ENCODE assay signal across 9 cellular contexts in genomic region chr16:3065069-3065741, GRCh38. TPM values are rescaled to one million over a fixed set of nuclear protein-coding genes. Genes with fewer than 3 reads are reported as not detected.
A peak's percentile ranks its signal among the peaks of the same experiment; 100 is the strongest.
DNase-seq lines count a peak whose midpoint lies in the region; ATAC-seq, FAIRE-seq and TF ChIP-seq lines count a peak whose summit lies in the region.
"Had no signal": no experiment of that assay in that cellular context is flagged by ENCODE, and none has a peak within 500 bp of the region (broad histone marks: within the 10 kb centered on the region; RNA-seq: fewer than 3 reads in every experiment).

A gene with protein sequence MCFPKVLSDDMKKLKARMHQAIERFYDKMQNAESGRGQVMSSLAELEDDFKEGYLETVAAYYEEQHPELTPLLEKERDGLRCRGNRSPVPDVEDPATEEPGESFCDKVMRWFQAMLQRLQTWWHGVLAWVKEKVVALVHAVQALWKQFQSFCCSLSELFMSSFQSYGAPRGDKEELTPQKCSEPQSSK (plus strand): TSS chr16:3065640. CDS start chr16:3065812, 172 bp downstream.

- no peaks in the 10 kb centered on the region for H3K9me3 ChIP-seq in muscle layer of duodenum (ENCODE audit: control insufficient read depth in 1 of 2, low read length in 2 of 2)
- no peaks in the 10 kb centered on the region for H3K9me3 ChIP-seq in testis

- H3K27me3 ChIP-seq in GM23338 (ENCODE audit: insufficient read depth) = 0 out of 2 replicates have a peak, but pooled peaks cover 4% of the 10 kb centered on the region
- H3K27me3 ChIP-seq in muscle layer of duodenum (ENCODE audit: low read depth, low read length) = no peaks in the 10 kb centered on the region
- no peaks in the 10 kb centered on the region for H3K27me3 ChIP-seq in testis

- H3K79me2 ChIP-seq in GM23338 (replicated peaks; ENCODE audit: insufficient read depth) = no peaks in the 10 kb centered on the region

- H3K9me3 Mint-ChIP-seq in GM23338 = no peaks in the 10 kb centered on the region; the same call in 2 of the 3 replicates

- no peak within 1 kb of the TSS for H3K27ac Mint-ChIP-seq in GM23338

- H3F3A ChIP-seq in GM23338 (replicated peaks; ENCODE audit: low read depth) = peaks cover 4% of the 10 kb centered on the region; the same call in 1 of the 2 replicates

- no peaks in the 10 kb centered on the region; the same call in 2 of the 3 replicates for H3K36me3 Mint-ChIP-seq in GM23338 (ENCODE audit: low read depth)

- no peak for FAIRE-seq in frontal cortex (lab: Jason Lieb, UNC)
- FAIRE-seq: colon had no signal

- H3K4me3 ChIP-seq in GM23338 (no peak within 1 kb of the TSS), coronary artery (peak within 1 kb of the TSS; percentile 64), muscle layer of duodenum (ENCODE audit: low read depth in 1 of 2, low read length in 2 of 2) (peak within 1 kb of the TSS; percentile 48 to 78), testis (peak within 1 kb of the TSS in 1 of 2 donors; percentile 26)

- no peak for TF ChIP-seq POLR2A in testis (IDR thresholded peaks at IDR 0.05)

- peak within 1 kb of the TSS; percentile 76; the same call in 1 of the 2 replicates for H2AFZ ChIP-seq in GM23338

- 41 to 45% methylated on average over 11 to 13 of the region's 13 CpGs for WGBS in testis, 2 donors

- H3K4me3 Mint-ChIP-seq in GM23338 = no peak within 1 kb of the TSS; the same call in 2 of the 3 replicates

- H3K4me2 ChIP-seq in GM23338 = no peak within 1 kb of the TSS

- TF ChIP-seq CTCF in GM23338 (conservative IDR thresholded peaks at IDR 0.05; ENCODE audit: low read depth in 2 of 2) (no peak), coronary artery (IDR thresholded peaks at IDR 0.05) (no peak), testis (IDR thresholded peaks at IDR 0.05) (no peak)

- peaks cover 24% of the 10 kb centered on the region for H3K4me1 Mint-ChIP-seq in GM23338

- H3K4me1 ChIP-seq in GM23338 (ENCODE audit: insufficient read depth) (peaks cover 6% of the 10 kb centered on the region), muscle layer of duodenum (ENCODE audit: control insufficient read depth in 1 of 2, insufficient read depth in 2 of 2, low read length in 2 of 2) (peaks cover 0 to 6% of the 10 kb centered on the region in 2 donors), testis (peaks cover 13% of the 10 kb centered on the region)

- H4K20me1 ChIP-seq in GM23338 (replicated peaks; ENCODE audit: insufficient read depth) = no peaks in the 10 kb centered on the region

- DNase-seq in GM23338 (ENCODE audit: low spot score) = no peak
- peak in 3 of 4 experiments; percentile 45 to 58 (median 46) for DNase-seq in activated CD4-positive, CD25-positive, alpha-beta regulatory T cell (lab: John Stamatoyannopoulos, UW)
- DNase-seq in coronary artery (ENCODE audit: low spot score) = no peak
- peak; percentile 83 for DNase-seq in testis
- no peak for DNase-seq in frontal cortex (ENCODE audit: low spot score in 2 of 2)

- ATAC-seq in GM23338 (peak; percentile 16), HG02938 (IDR thresholded peaks at IDR 0.05; ENCODE audit: unreplicated experiment) (no peak), GM18511 (IDR thresholded peaks at IDR 0.05; ENCODE audit: unreplicated experiment) (no peak)

- no peaks in the 10 kb centered on the region for H3K9me2 ChIP-seq in GM23338 (ENCODE audit: insufficient read depth)

- H3K27ac ChIP-seq in GM23338 (ENCODE audit: low read depth) (no peak within 1 kb of the TSS), coronary artery (peak within 1 kb of the TSS; percentile 12 to 75), muscle layer of duodenum (ENCODE audit: low read length) (peak within 1 kb of the TSS; percentile 87), testis (peak within 1 kb of the TSS; percentile 50 to 66)

- peaks cover 25% of the 10 kb centered on the region for H3K27me3 Mint-ChIP-seq in GM23338 (ENCODE audit: insufficient read depth, low read depth, poor library complexity)

- no peaks in the 10 kb centered on the region for H3K36me3 ChIP-seq in GM23338 (ENCODE audit: insufficient read depth)
- H3K36me3 ChIP-seq in muscle layer of duodenum (ENCODE audit: control insufficient read depth in 1 of 2, insufficient read depth in 2 of 2, low read length in 2 of 2) = no peaks in the 10 kb centered on the region
- no peaks in the 10 kb centered on the region for H3K36me3 ChIP-seq in testis (ENCODE audit: low read depth, missing control alignments)

- intact Hi-C loops in testis (cut with DNase I; ENCODE audit: low total_unique reads) = no loop called here

TF ChIP-seq in GM23338, 12 proteins besides CTCF, POLR2A, EP300 and RAD21 (continues in another document):
- TF ChIP-seq NANOG (IDR thresholded peaks at IDR 0.05; ENCODE audit: borderline replicate concordance) (no peak), CREB1 (CRISPR knock-in tag; IDR thresholded peaks at IDR 0.05; ENCODE audit: low read depth) (no peak), ZNF331 (CRISPR knock-in tag; IDR thresholded peaks at IDR 0.05; ENCODE audit: low read depth) (no peak)
- TF ChIP-seq, protein P1, sequence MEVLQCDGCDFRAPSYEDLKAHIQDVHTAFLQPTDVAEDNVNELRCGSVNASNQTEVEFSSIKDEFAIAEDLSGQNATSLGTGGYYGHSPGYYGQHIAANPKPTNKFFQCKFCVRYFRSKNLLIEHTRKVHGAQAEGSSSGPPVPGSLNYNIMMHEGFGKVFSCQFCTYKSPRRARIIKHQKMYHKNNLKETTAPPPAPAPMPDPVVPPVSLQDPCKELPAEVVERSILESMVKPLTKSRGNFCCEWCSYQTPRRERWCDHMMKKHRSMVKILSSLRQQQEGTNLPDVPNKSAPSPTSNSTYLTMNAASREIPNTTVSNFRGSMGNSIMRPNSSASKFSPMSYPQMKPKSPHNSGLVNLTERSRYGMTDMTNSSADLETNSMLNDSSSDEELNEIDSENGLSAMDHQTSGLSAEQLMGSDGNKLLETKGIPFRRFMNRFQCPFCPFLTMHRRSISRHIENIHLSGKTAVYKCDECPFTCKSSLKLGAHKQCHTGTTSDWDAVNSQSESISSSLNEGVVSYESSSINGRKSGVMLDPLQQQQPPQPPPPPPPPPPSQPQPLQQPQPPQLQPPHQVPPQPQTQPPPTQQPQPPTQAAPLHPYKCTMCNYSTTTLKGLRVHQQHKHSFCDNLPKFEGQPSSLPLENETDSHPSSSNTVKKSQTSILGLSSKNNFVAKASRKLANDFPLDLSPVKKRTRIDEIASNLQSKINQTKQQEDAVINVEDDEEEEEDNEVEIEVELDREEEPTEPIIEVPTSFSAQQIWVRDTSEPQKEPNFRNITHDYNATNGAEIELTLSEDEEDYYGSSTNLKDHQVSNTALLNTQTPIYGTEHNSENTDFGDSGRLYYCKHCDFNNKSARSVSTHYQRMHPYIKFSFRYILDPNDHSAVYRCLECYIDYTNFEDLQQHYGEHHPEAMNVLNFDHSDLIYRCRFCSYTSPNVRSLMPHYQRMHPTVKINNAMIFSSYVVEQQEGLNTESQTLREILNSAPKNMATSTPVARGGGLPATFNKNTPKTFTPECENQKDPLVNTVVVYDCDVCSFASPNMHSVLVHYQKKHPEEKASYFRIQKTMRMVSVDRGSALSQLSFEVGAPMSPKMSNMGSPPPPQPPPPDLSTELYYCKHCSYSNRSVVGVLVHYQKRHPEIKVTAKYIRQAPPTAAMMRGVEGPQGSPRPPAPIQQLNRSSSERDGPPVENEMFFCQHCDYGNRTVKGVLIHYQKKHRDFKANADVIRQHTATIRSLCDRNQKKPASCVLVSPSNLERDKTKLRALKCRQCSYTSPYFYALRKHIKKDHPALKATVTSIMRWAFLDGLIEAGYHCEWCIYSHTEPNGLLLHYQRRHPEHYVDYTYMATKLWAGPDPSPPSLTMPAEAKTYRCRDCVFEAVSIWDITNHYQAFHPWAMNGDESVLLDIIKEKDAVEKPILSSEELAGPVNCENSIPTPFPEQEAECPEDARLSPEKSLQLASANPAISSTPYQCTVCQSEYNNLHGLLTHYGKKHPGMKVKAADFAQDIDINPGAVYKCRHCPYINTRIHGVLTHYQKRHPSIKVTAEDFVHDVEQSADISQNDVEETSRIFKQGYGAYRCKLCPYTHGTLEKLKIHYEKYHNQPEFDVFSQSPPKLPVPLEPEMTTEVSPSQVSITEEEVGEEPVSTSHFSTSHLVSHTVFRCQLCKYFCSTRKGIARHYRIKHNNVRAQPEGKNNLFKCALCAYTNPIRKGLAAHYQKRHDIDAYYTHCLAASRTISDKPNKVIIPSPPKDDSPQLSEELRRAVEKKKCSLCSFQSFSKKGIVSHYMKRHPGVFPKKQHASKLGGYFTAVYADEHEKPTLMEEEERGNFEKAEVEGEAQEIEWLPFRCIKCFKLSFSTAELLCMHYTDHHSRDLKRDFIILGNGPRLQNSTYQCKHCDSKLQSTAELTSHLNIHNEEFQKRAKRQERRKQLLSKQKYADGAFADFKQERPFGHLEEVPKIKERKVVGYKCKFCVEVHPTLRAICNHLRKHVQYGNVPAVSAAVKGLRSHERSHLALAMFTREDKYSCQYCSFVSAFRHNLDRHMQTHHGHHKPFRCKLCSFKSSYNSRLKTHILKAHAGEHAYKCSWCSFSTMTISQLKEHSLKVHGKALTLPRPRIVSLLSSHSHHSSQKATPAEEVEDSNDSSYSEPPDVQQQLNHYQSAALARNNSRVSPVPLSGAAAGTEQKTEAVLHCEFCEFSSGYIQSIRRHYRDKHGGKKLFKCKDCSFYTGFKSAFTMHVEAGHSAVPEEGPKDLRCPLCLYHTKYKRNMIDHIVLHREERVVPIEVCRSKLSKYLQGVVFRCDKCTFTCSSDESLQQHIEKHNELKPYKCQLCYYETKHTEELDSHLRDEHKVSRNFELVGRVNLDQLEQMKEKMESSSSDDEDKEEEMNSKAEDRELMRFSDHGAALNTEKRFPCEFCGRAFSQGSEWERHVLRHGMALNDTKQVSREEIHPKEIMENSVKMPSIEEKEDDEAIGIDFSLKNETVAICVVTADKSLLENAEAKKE (CRISPR knock-in tag; IDR thresholded peaks at IDR 0.05) = no peak
- TF ChIP-seq, protein P2, sequence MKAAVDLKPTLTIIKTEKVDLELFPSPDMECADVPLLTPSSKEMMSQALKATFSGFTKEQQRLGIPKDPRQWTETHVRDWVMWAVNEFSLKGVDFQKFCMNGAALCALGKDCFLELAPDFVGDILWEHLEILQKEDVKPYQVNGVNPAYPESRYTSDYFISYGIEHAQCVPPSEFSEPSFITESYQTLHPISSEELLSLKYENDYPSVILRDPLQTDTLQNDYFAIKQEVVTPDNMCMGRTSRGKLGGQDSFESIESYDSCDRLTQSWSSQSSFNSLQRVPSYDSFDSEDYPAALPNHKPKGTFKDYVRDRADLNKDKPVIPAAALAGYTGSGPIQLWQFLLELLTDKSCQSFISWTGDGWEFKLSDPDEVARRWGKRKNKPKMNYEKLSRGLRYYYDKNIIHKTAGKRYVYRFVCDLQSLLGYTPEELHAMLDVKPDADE (IDR thresholded peaks at IDR 0.05) = no peak

RNA-seq across cellular contexts. Expression of the gene that starts here (rescaled TPM):
- 2.3 TPM in 1 of 2 replicates, not detected in the other for total RNA-seq in GM23338 (2014; rRNA removed; shearing (Covaris generic))
- polyA plus RNA-seq in GM23338 (2016; fragmentation: Nextera tagmentation; extraction: Ambion mirVana) (6.1 and 7.7 TPM in 2 replicates), testis (ENCODE audit: insufficient read depth, low read depth, low replicate concordance) (62.2 TPM)
- total RNA-seq in testis (10 to 100 TPM; 27.1 to 33.0 TPM), frontal cortex (0.82 TPM)

Comparison
In these comparisons a context has a peak if more than half of its experiments do, and no peak if none do; other contexts are left out.
1. DNase-seq: peak in activated CD4-positive, CD25-positive, alpha-beta regulatory T cell (3 of 4) and testis (single experiment); none in GM23338 (single experiment), coronary artery (single experiment) and frontal cortex (0 of 2).